Comparison of ENCODE assay signal across 16 cellular contexts in genomic region chr7:158361326-158361946, GRCh38.
"Had no signal": no experiment of that assay in that cellular context is flagged by ENCODE, and none has a peak within 500 bp of the region (broad histone marks: within the 10 kb centered on the region; RNA-seq: fewer than 3 reads in every experiment).

No MANE protein-coding gene starts in this region.

- H3K27ac Mint-ChIP-seq: activated CD4-positive, alpha-beta T cell treated with anti-CD3 and anti-CD28 coated beads, Interleukin-2, amount 10 ng/mL, durations not matched to agents 24 days and 14 days; activated CD8-positive, alpha-beta T cell treated with anti-CD3 and anti-CD28 coated beads, Interleukin-2, amount 10 ng/mL, durations not matched to agents 7 days and 5 days; activated T-cell treated with anti-CD3 and anti-CD28 coated beads, Interleukin-2, amount 50 U/mL, for 24 hours; activated T-helper 2 cell treated with anti-CD3 and anti-CD28 coated beads, Interferon-gamma antibody, Interleukin-2, Interleukin-4, amounts not matched to agents 10 μg/mL and 5 μg/mL and 100 μg/mL, durations not matched to agents 14 hours and 24 hours and 36 hours; memory B cell had no signal

- H3K4me3 ChIP-seq: ascending aorta, gastrocnemius medialis, left ventricle myocardium inferior, thyroid gland, uterus had no signal

- H3K36me3 Mint-ChIP-seq: memory B cell had no signal

- H3K4me3 Mint-ChIP-seq: activated CD4-positive, alpha-beta T cell treated with anti-CD3 and anti-CD28 coated beads, Interleukin-2, amount 10 ng/mL, durations not matched to agents 24 days and 14 days; activated CD8-positive, alpha-beta T cell treated with anti-CD3 and anti-CD28 coated beads, Interleukin-2, amount 10 ng/mL, durations not matched to agents 7 days and 5 days; activated T-cell treated with anti-CD3 and anti-CD28 coated beads, Interleukin-2, amount 50 U/mL, for 24 hours; memory B cell; naive thymus-derived CD8-positive, alpha-beta T cell had no signal

- H3K36me3 ChIP-seq: ascending aorta, gastrocnemius medialis, left ventricle myocardium inferior, thyroid gland, uterus had no signal

- H3K27ac ChIP-seq: ascending aorta, gastrocnemius medialis, left ventricle myocardium inferior, thyroid gland, uterus had no signal

- H3K4me1 Mint-ChIP-seq: activated CD4-positive, alpha-beta T cell treated with anti-CD3 and anti-CD28 coated beads, Interleukin-2, amount 10 ng/mL, durations not matched to agents 24 days and 14 days; memory B cell; naive thymus-derived CD8-positive, alpha-beta T cell had no signal

- H3K27me3 Mint-ChIP-seq: activated CD4-positive, alpha-beta T cell treated with anti-CD3 and anti-CD28 coated beads, Interleukin-2, amount 10 ng/mL, durations not matched to agents 24 days and 14 days had no signal

- ATAC-seq: activated CD8-positive, alpha-beta T cell treated with anti-CD3 and anti-CD28 coated beads, Interleukin-2, amount 10 ng/mL, durations not matched to agents 7 days and 5 days; gastrocnemius medialis; naive thymus-derived CD8-positive, alpha-beta T cell had no signal

- H3K4me1 ChIP-seq: ascending aorta, gastrocnemius medialis, left ventricle myocardium inferior, thyroid gland, uterus had no signal

- H3K27me3 ChIP-seq: ascending aorta, gastrocnemius medialis, thyroid gland, uterus had no signal

- H3K9me3 ChIP-seq: ascending aorta, gastrocnemius medialis, left ventricle myocardium inferior, thyroid gland, uterus had no signal

- H3K9me3 Mint-ChIP-seq: activated CD4-positive, alpha-beta T cell treated with anti-CD3 and anti-CD28 coated beads, Interleukin-2, amount 10 ng/mL, durations not matched to agents 24 days and 14 days; activated T-cell treated with anti-CD3 and anti-CD28 coated beads, Interleukin-2, amount 50 U/mL, for 24 hours had no signal

- DNase-seq: activated CD4-positive, alpha-beta T cell treated with anti-CD3 and anti-CD28 coated beads, Interleukin-2, amount 10 ng/mL, durations not matched to agents 24 days and 14 days; activated CD8-positive, alpha-beta T cell treated with anti-CD3 and anti-CD28 coated beads, Interleukin-2, amount 10 ng/mL, durations not matched to agents 7 days and 5 days; activated naive CD4-positive, alpha-beta T cell treated with anti-CD3 and anti-CD28 coated beads, Interleukin-2, amount 50 U/mL, for 16 hours; activated T-cell treated with anti-CD3 and anti-CD28 coated beads, Interleukin-2, amount 50 U/mL, for 24 hours; effector CD4-positive, alpha-beta T cell; gastrocnemius medialis; kidney; left ventricle myocardium inferior; naive thymus-derived CD8-positive, alpha-beta T cell; SW 1271; T-helper 9 cell; thyroid gland; uterus had no signal
